In the genomic region with DNA sequence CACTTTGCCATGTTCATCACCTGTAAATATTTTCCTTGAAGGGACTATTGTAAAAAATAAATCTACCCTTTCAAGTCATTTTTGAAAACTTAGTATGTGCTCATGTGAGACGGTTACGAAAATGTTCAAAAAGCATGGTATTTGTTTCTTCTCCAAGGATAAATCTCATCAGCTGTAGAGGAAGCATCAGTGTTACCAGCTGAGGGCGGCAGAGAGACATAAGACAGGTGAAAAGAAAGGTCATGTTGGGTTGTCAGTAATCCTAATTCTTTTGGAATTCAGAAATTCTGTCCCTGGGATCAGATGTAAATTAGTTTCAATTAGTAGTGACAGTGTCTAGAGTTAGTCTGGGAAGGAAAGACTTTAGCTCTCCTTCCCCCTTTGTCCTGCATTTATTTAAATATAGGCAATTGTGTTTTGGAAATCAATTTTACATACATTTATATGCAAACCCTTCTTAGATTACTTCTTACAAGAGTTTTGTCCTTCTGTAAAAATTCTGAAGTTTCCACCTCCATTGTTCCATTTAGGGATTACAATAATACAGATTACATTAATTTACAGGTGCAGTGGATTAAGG, we compare ENCODE assay signal across 9 cellular contexts.
DNase-seq lines count a peak whose midpoint lies in the region; ATAC-seq and TF ChIP-seq lines count a peak whose summit lies in the region.
"Had no signal": no experiment of that assay in that cellular context is flagged by ENCODE, and none has a peak within 500 bp of the region (broad histone marks: within the 10 kb centered on the region; RNA-seq: fewer than 3 reads in every experiment).

No MANE protein-coding gene starts in this region.

- peaks cover 3% of the 10 kb centered on the region for H3K27me3 Mint-ChIP-seq in glutamatergic neuron (ENCODE audit: unreplicated experiment)

- TF ChIP-seq CTCF in RWPE1 (conservative IDR thresholded peaks at IDR 0.05; ENCODE audit: low read depth): peak; percentile 76
- TF ChIP-seq CTCF in glutamatergic neuron (IDR thresholded peaks at IDR 0.05; ENCODE audit: partially characterized antibody, unreplicated experiment): peak; percentile 49
- TF ChIP-seq CTCF in thyroid gland (IDR thresholded peaks at IDR 0.05): peak in 3 of 6 experiments; percentile 25 to 45 (median 44)

- DNase-seq in ACHN: peak; percentile 37
- peak; percentile 40 for DNase-seq in HS-5 (ENCODE audit: low read depth)
- peak; percentile 5 for DNase-seq in RWPE1 (ENCODE audit: low spot score)
- peak; percentile 77 for DNase-seq in glutamatergic neuron
- DNase-seq in thyroid gland: peak; percentile 26 to 56
- DNase-seq in activated gamma-delta T cell treated with Interleukin-2 at 50 U/mL for 16 hours: no peak
- no peak for DNase-seq in stimulated activated CD4-positive, alpha-beta T cell treated with anti-CD3 and anti-CD28 coated beads, Interleukin-4, amount 100 ng/mL, for 1 hour

- no peaks in the 10 kb centered on the region for H3K4me1 ChIP-seq in thyroid gland

- no peaks in the 10 kb centered on the region for H3K9me3 ChIP-seq in thyroid gland

- WGBS in thyroid gland, 2 donors: 30 to 37% methylated on average over 3 of the region's 3 CpGs

- no peaks in the 10 kb centered on the region for H3K36me3 ChIP-seq in thyroid gland

- H3K27ac ChIP-seq in RWPE1: no peak overlapping the region
- no peak overlapping the region for H3K27ac ChIP-seq in thyroid gland

- H3K4me3 ChIP-seq in thyroid gland (replicated peaks in 1 of 3): no peak overlapping the region

- H3K36me3 Mint-ChIP-seq in glutamatergic neuron (ENCODE audit: unreplicated experiment): peaks cover 5% of the 10 kb centered on the region

- in situ Hi-C loops in ACHN (cut with HindIII; ENCODE audit: low pct_ligation_motif_present, low pct_unique_long_range_greater_than_20kb, low sequenced_read_pairs): no loop called here

- no peak overlapping the region for H3K4me3 Mint-ChIP-seq in glutamatergic neuron (ENCODE audit: unreplicated experiment)

- no peak overlapping the region for H3K27ac Mint-ChIP-seq in glutamatergic neuron (ENCODE audit: unreplicated experiment)

- no peak for TF ChIP-seq POLR2A in thyroid gland (IDR thresholded peaks at IDR 0.05)

- H3K27me3 ChIP-seq in thyroid gland: no peaks in the 10 kb centered on the region

- no peak for ATAC-seq in GM21528 (IDR thresholded peaks at IDR 0.05; ENCODE audit: low FRiP score, unreplicated experiment)
- ATAC-seq: right cardiac atrium had no signal

- peaks cover 2% of the 10 kb centered on the region for H3K9me3 Mint-ChIP-seq in glutamatergic neuron (ENCODE audit: unreplicated experiment)

- POLR2A ChIA-PET in RWPE1 (lab: Yijun Ruan, JAX; ENCODE audit: low non-redundant PET): no interaction called here

- CTCF ChIA-PET in RWPE1 (lab: Yijun Ruan, JAX): interaction anchor here (0.6 to 1.1 kb wide), 8 partner anchors 245 to 867 kb away, joined by 3 to 4 read pairs (median 3); no protein-coding TSS in a partner anchor

- intact Hi-C loops in thyroid gland (cut with DNase I): no loop called here

- peaks cover 15% of the 10 kb centered on the region for H3K4me1 Mint-ChIP-seq in glutamatergic neuron (ENCODE audit: low read depth, unreplicated experiment)

Comparison
In these comparisons a context has a peak if more than half of its experiments do, and no peak if none do; other contexts are left out.
1. DNase-seq: peak in ACHN (single experiment), HS-5 (single experiment), RWPE1 (single experiment), glutamatergic neuron (single experiment) and thyroid gland (2 of 2); none in activated gamma-delta T cell treated with Interleukin-2 at 50 U/mL for 16 hours (single experiment) and stimulated activated CD4-positive, alpha-beta T cell treated with anti-CD3 and anti-CD28 coated beads, Interleukin-4, amount 100 ng/mL, for 1 hour (single experiment).